ENCODE assay signal across 31 cellular contexts in the genomic region with DNA sequence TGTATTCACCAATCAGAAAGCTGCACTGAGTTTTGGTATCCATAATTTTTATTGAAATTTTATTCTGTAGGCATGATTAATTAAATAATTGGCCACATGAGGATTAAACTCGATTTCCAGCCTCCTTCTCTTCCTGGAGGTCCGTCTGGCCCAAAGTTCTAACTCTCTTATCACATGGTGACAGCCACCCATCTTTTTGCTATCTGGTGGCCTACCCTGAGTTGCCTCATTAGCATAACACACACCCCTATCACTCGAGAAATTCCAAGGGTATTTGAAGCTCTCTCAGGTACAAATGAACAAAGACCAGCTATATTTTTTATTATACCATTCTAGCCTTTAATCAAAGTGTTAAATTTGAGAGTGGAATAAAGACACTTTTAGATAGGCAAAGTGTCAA. TPM values are rescaled to one million over a fixed set of nuclear protein-coding genes. Genes with fewer than 3 reads are reported as not detected.
DNase-seq lines count a peak whose midpoint lies in the region; ATAC-seq, FAIRE-seq and TF ChIP-seq lines count a peak whose summit lies in the region.
"Had no signal": no experiment of that assay in that cellular context is flagged by ENCODE, and none has a peak within 500 bp of the region (broad histone marks: within the 10 kb centered on the region; RNA-seq: fewer than 3 reads in every experiment).

No MANE protein-coding gene starts in this region.

- CTCF ChIA-PET in A549 (lab: Yijun Ruan, JAX): interaction anchor here (0.9 kb wide), 1 partner anchor 53 kb away, joined by 3 read pairs; no protein-coding TSS in a partner anchor
- CTCF ChIA-PET in activated B cell treated with CpG ODN at 0.5 μM for 24 hours (lab: Charles Lee): interaction anchor here (0.7 kb wide), 1 partner anchor 53 kb away, joined by 4 read pairs; no protein-coding TSS in a partner anchor
- CTCF ChIA-PET in activated CD8-positive, alpha-beta T cell treated with anti-CD3 and anti-CD28 coated beads for 36 hours (lab: Charles Lee): no interaction called here

- TF ChIP-seq EP300 in A549 (IDR thresholded peaks at IDR 0.05): no peak

- H3K36me3 ChIP-seq in HUES64 (ENCODE audit: insufficient read depth, low read length) (peaks cover 26% of the 10 kb centered on the region), lower lobe of right lung (peaks cover 66% of the 10 kb centered on the region)

- intact Hi-C loops in activated B cell treated with CpG ODN at 0.5 μM for 24 hours (cut with micrococcal nuclease) (no loop called here), lower lobe of right lung (cut with DNase I) (no loop called here)
- intact Hi-C loops in activated CD8-positive, alpha-beta T cell treated with anti-CD3 and anti-CD28 coated beads for 36 hours (cut with micrococcal nuclease): no loop called here

- H3K9me3 ChIP-seq in A549: no peaks in the 10 kb centered on the region
- H3K9me3 ChIP-seq in HUES64 (ENCODE audit: insufficient read depth, low read depth, low read length): no peaks in the 10 kb centered on the region
- no peaks in the 10 kb centered on the region for H3K9me3 ChIP-seq in lower lobe of right lung
- H3K9me3 ChIP-seq: SK-N-SH, suprapubic skin, upper lobe of right lung had no signal

- H3K27me3 ChIP-seq in HUES64 (ENCODE audit: insufficient read depth, low read length): no peaks in the 10 kb centered on the region
- H3K27me3 ChIP-seq in lower lobe of right lung (ENCODE audit: low read depth): no peaks in the 10 kb centered on the region
- H3K27me3 ChIP-seq: suprapubic skin, upper lobe of right lung had no signal

- peaks cover 37% of the 10 kb centered on the region for H3K4me1 ChIP-seq in A549
- peaks cover 41% of the 10 kb centered on the region for H3K4me1 ChIP-seq in HUES64 (ENCODE audit: insufficient read depth, low read length)
- no peaks in the 10 kb centered on the region for H3K4me1 ChIP-seq in lower lobe of right lung
- H3K4me1 ChIP-seq: suprapubic skin, upper lobe of right lung had no signal

- 76% methylated on average over 3 of the region's 3 CpGs for WGBS in A549 (ENCODE audit: missing lambda C conversion rate)
- 46% methylated on average over 3 of the region's 3 CpGs for WGBS in HUES64

- H3K9ac ChIP-seq in HUES64 (ENCODE audit: low read depth, low read length): no peak overlapping the region
- H3K9ac ChIP-seq: SK-N-SH had no signal

- H3K27me3 Mint-ChIP-seq in activated B cell treated with CpG ODN at 0.5 μM for 24 hours: no peaks in the 10 kb centered on the region
- no peaks in the 10 kb centered on the region for H3K27me3 Mint-ChIP-seq in activated CD8-positive, alpha-beta T cell treated with anti-CD3 and anti-CD28 coated beads for 36 hours
- H3K27me3 Mint-ChIP-seq: activated naive CD4-positive, alpha-beta T cell treated with anti-CD3 and anti-CD28 coated beads, Interleukin-2, amount 10 ng/mL, durations not matched to agents 7 days and 5 days; brain; T-helper 17 cell had no signal

- no peak for TF ChIP-seq POLR2A in A549 (IDR thresholded peaks at IDR 0.05; ENCODE audit: low read length)

- H3K4me1 Mint-ChIP-seq in activated B cell treated with CpG ODN at 0.5 μM for 24 hours: peaks cover 44% of the 10 kb centered on the region
- peaks cover 4% of the 10 kb centered on the region for H3K4me1 Mint-ChIP-seq in activated CD8-positive, alpha-beta T cell treated with anti-CD3 and anti-CD28 coated beads for 36 hours (ENCODE audit: low read depth)
- H3K4me1 Mint-ChIP-seq: activated naive CD4-positive, alpha-beta T cell treated with anti-CD3 and anti-CD28 coated beads, Interleukin-2, amount 10 ng/mL, durations not matched to agents 7 days and 5 days had no signal

- H3K4me3 ChIP-seq in A549 (no peak overlapping the region), HUES64 (ENCODE audit: low read length) (no peak overlapping the region), lower lobe of right lung (no peak overlapping the region)
- H3K4me3 ChIP-seq: suprapubic skin, upper lobe of right lung had no signal

- ATAC-seq in A549 (peak in 1 of 2 experiments; percentile 24; a peak in 1 of 6 replicates), activated B cell treated with CpG ODN at 0.5 μM for 24 hours (ENCODE audit: low read depth) (no peak), GM21529 (IDR thresholded peaks at IDR 0.05; ENCODE audit: unreplicated experiment) (no peak), lower lobe of right lung (no peak)
- ATAC-seq in activated CD8-positive, alpha-beta T cell treated with anti-CD3 and anti-CD28 coated beads for 36 hours: no peak
- ATAC-seq: activated T-cell treated with anti-CD3 and anti-CD28 coated beads, Interleukin-2, amount 50 U/mL, for 72 hours; CD8-positive, alpha-beta T cell; sciatic nerve; T-helper 17 cell; upper lobe of right lung had no signal

- H3K27ac ChIP-seq in A549 (peak overlapping the region; percentile 60 to 65), HUES64 (ENCODE audit: low read depth, low read length) (peak overlapping the region; percentile 68; the same call in 1 of the 2 replicates), lower lobe of right lung (no peak overlapping the region)
- H3K27ac ChIP-seq: epithelial cell of prostate, suprapubic skin, upper lobe of right lung had no signal

- H3K4me3 Mint-ChIP-seq in activated B cell treated with CpG ODN at 0.5 μM for 24 hours: peak overlapping the region; percentile 39
- no peak overlapping the region for H3K4me3 Mint-ChIP-seq in activated CD8-positive, alpha-beta T cell treated with anti-CD3 and anti-CD28 coated beads for 36 hours
- H3K4me3 Mint-ChIP-seq: activated naive CD4-positive, alpha-beta T cell treated with anti-CD3 and anti-CD28 coated beads, Interleukin-2, amount 10 ng/mL, durations not matched to agents 7 days and 5 days; activated T-cell treated with anti-CD3 and anti-CD28 coated beads, Interleukin-2, amount 50 U/mL, for 72 hours; brain; CD8-positive, alpha-beta T cell; T-helper 17 cell had no signal

- DNase-seq in A549 (ENCODE audit: low read depth in 1 of 2, low spot score in 1 of 2) (no peak), activated B cell treated with CpG ODN at 0.5 μM for 24 hours (no peak), iPS-NIHi11 (ENCODE audit: low spot score) (peak; percentile 24), NCI-H2227 (lab: John Stamatoyannopoulos, UW; ENCODE audit: unreplicated experiment) (no peak), lower lobe of right lung (no peak)
- DNase-seq in activated CD8-positive, alpha-beta T cell treated with anti-CD3 and anti-CD28 coated beads for 36 hours: no peak
- DNase-seq: 8988T; activated CD4-positive, alpha-beta T cell treated with anti-CD3 and anti-CD28 coated beads, Interleukin-2, amount 50 U/mL, for 1 hour; activated naive CD4-positive, alpha-beta T cell treated with anti-CD3 and anti-CD28 coated beads, Interleukin-2, amount 10 ng/mL, durations not matched to agents 7 days and 5 days; activated T-cell treated with anti-CD3 and anti-CD28 coated beads, Interleukin-2, amount 50 U/mL, for 72 hours; CD8-positive, alpha-beta T cell; H7; head of caudate nucleus; KG1; mammary epithelial cell; NCI-H1417 treated with DMSO at 0.1 percent for 48 hours; NCI-H2107; PC-3; SK-N-SH; stimulated activated CD4-positive, alpha-beta T cell treated with anti-CD3 and anti-CD28 coated beads, Interleukin-12 subunit alpha, Interleukin-12 subunit beta, amount 100 ng/mL, for 4 hours; stimulated activated CD4-positive, alpha-beta T cell treated with anti-CD3 and anti-CD28 coated beads, Interleukin-4, amount 100 ng/mL, for 24 hours; stimulated activated naive CD4-positive, alpha-beta T cell; T-helper 17 cell; upper lobe of right lung had no signal

- H3K4me2 ChIP-seq in A549: peak overlapping the region; percentile 59
- H3K4me2 ChIP-seq: SK-N-SH had no signal

- no peak for FAIRE-seq in A549 (lab: Jason Lieb, UNC)

- no peak for TF ChIP-seq RAD21 in A549 (conservative IDR thresholded peaks at IDR 0.05 in 1 of 2, IDR thresholded peaks at IDR 0.05 in 1 of 2)

- POLR2A ChIA-PET in A549 (lab: Yijun Ruan, JAX): no interaction called here
- POLR2A ChIA-PET in activated B cell treated with CpG ODN at 0.5 μM for 24 hours (lab: Charles Lee): no interaction called here
- POLR2A ChIA-PET in activated CD8-positive, alpha-beta T cell treated with anti-CD3 and anti-CD28 coated beads for 36 hours (lab: Charles Lee): interaction anchor here (0.6 kb wide), 1 partner anchor 318 kb away, joined by 3 read pairs; no protein-coding TSS in a partner anchor

- H3K9me3 Mint-ChIP-seq in activated B cell treated with CpG ODN at 0.5 μM for 24 hours: no peaks in the 10 kb centered on the region
- H3K9me3 Mint-ChIP-seq in activated CD8-positive, alpha-beta T cell treated with anti-CD3 and anti-CD28 coated beads for 36 hours: no peaks in the 10 kb centered on the region
- H3K9me3 Mint-ChIP-seq: activated naive CD4-positive, alpha-beta T cell treated with anti-CD3 and anti-CD28 coated beads, Interleukin-2, amount 10 ng/mL, durations not matched to agents 7 days and 5 days; activated T-cell treated with anti-CD3 and anti-CD28 coated beads, Interleukin-2, amount 50 U/mL, for 72 hours; brain; CD8-positive, alpha-beta T cell had no signal

- H3K36me3 Mint-ChIP-seq in activated B cell treated with CpG ODN at 0.5 μM for 24 hours (ENCODE audit: low read depth): peaks cover 42% of the 10 kb centered on the region
- peaks cover 13% of the 10 kb centered on the region for H3K36me3 Mint-ChIP-seq in activated CD8-positive, alpha-beta T cell treated with anti-CD3 and anti-CD28 coated beads for 36 hours (ENCODE audit: low read depth)

- H3K27ac Mint-ChIP-seq in activated B cell treated with CpG ODN at 0.5 μM for 24 hours: peak overlapping the region; percentile 76
- no peak overlapping the region for H3K27ac Mint-ChIP-seq in activated CD8-positive, alpha-beta T cell treated with anti-CD3 and anti-CD28 coated beads for 36 hours
- H3K27ac Mint-ChIP-seq: activated naive CD4-positive, alpha-beta T cell treated with anti-CD3 and anti-CD28 coated beads, Interleukin-2, amount 10 ng/mL, durations not matched to agents 7 days and 5 days; activated T-cell treated with anti-CD3 and anti-CD28 coated beads, Interleukin-2, amount 50 U/mL, for 72 hours; CD8-positive, alpha-beta T cell; progenitor cell of endocrine pancreas; T-helper 17 cell had no signal

- TF ChIP-seq CTCF in A549 (IDR thresholded peaks at IDR 0.05) (no peak), activated B cell treated with CpG ODN at 0.5 μM for 24 hours (IDR thresholded peaks at IDR 0.05) (no peak), lower lobe of right lung (IDR thresholded peaks at IDR 0.05) (no peak)
- no peak for TF ChIP-seq CTCF in activated CD8-positive, alpha-beta T cell treated with anti-CD3 and anti-CD28 coated beads for 36 hours (IDR thresholded peaks at IDR 0.05)

TF ChIP-seq in A549, 52 proteins besides CTCF, POLR2A, EP300 and RAD21 (continues in another document):
- TF ChIP-seq RFX5 (IDR thresholded peaks at IDR 0.05) (no peak), SREBF2 (IDR thresholded peaks at IDR 0.05) (no peak)

RNA-seq across cellular contexts. Expression of gene APC, which starts 57.7 kb away (rescaled TPM):
- polyA plus RNA-seq in A549 (2011; rRNA removed) (17.0 and 21.2 TPM in 2 replicates), A549 (2017; fragmentation: RNase III; extraction: RNeasy Plus Mini Kit Qiagen cat#74134 plus additional on column Dnase treatment) (9.0 to 10.6 TPM (median 9.9 TPM) in 3 replicates)
- 3.7 and 3.9 TPM in 2 replicates for polyA plus RNA-seq in A549 (2012; cell fraction: cytosol; rRNA removed)
- polyA plus RNA-seq in A549 (2012; cell fraction: nucleus; rRNA removed): 4.9 and 5.5 TPM in 2 replicates
- 27.7 and 29.9 TPM in 2 replicates for polyA minus RNA-seq in A549 (2011; rRNA and poly(A)+ RNA removed)
- polyA plus RNA-seq in HUES64 (2013, experiment 1 of 2): 17.6 TPM
- 17.9 TPM for polyA plus RNA-seq in HUES64 (2013, experiment 2 of 2)
- total RNA-seq in activated B cell treated with CpG ODN at 0.5 μM for 24 hours (35.8 and 41.7 TPM in 2 replicates), lower lobe of right lung (47.7 TPM)
- total RNA-seq in activated CD8-positive, alpha-beta T cell treated with anti-CD3 and anti-CD28 coated beads for 36 hours: 10 to 100 TPM; 18.7 to 19.0 TPM
